Comparison of ENCODE assay signal across 14 cellular contexts in genomic region chr13:33137726-33138125, GRCh38.
A peak's percentile ranks its signal among the peaks of the same experiment; 100 is the strongest.
DNase-seq lines count a peak whose midpoint lies in the region; ATAC-seq and TF ChIP-seq lines count a peak whose summit lies in the region.
"Had no signal": no experiment of that assay in that cellular context is flagged by ENCODE, and none has a peak within 500 bp of the region (broad histone marks: within the 10 kb centered on the region; RNA-seq: fewer than 3 reads in every experiment).

No MANE protein-coding gene starts in this region.

- H3K27me3 Mint-ChIP-seq in brain (no peaks in the 10 kb centered on the region), nephron (ENCODE audit: low read depth) (no peaks in the 10 kb centered on the region)
- H3K27me3 Mint-ChIP-seq in activated T-cell treated with anti-CD3 and anti-CD28 coated beads, Interleukin-2, amount 50 U/mL, for 72 hours (ENCODE audit: low read depth) = peaks cover 7% of the 10 kb centered on the region

- peaks cover 47% of the 10 kb centered on the region for H3K4me1 Mint-ChIP-seq in brain
- H3K4me1 Mint-ChIP-seq in nephron = peaks cover 65% of the 10 kb centered on the region
- H3K4me1 Mint-ChIP-seq in activated T-cell treated with anti-CD3 and anti-CD28 coated beads, Interleukin-2, amount 50 U/mL, for 72 hours (ENCODE audit: low read depth) = peaks cover 1% of the 10 kb centered on the region
- H3K4me1 Mint-ChIP-seq: CD4-positive, alpha-beta memory T cell had no signal

- H3K9me3 ChIP-seq in thyroid gland = no peaks in the 10 kb centered on the region
- H3K9me3 ChIP-seq: A549, BE2C, HAP-1 had no signal

- no peak for DNase-seq in thyroid gland
- DNase-seq in activated T-cell treated with anti-CD3 and anti-CD28 coated beads, Interleukin-2, amount 50 U/mL, for 72 hours = no peak
- DNase-seq in T1000 (lab: John Stamatoyannopoulos, UW) = no peak
- DNase-seq in activated CD8-positive, alpha-beta memory T cell treated with anti-CD3 and anti-CD28 coated beads, Interleukin-2, amount 50 U/mL, for 48 hours = no peak
- DNase-seq: BE2C; CD4-positive, alpha-beta memory T cell; DMS79; HFFc6 had no signal

- H3K36me3 Mint-ChIP-seq in brain (peaks cover 60% of the 10 kb centered on the region), nephron (ENCODE audit: low read depth) (peaks cover 40% of the 10 kb centered on the region)
- H3K36me3 Mint-ChIP-seq in activated T-cell treated with anti-CD3 and anti-CD28 coated beads, Interleukin-2, amount 50 U/mL, for 72 hours (ENCODE audit: insufficient read depth in 2 of 2) = peaks cover under 1 to 1% of the 10 kb centered on the region in 2 donors
- H3K36me3 Mint-ChIP-seq: CD4-positive, alpha-beta memory T cell had no signal

- H3K9me3 Mint-ChIP-seq in brain = peaks cover 2 to 24% (median 15%) of the 10 kb centered on the region in 5 experiments
- peaks cover 2% of the 10 kb centered on the region for H3K9me3 Mint-ChIP-seq in nephron
- H3K9me3 Mint-ChIP-seq in activated T-cell treated with anti-CD3 and anti-CD28 coated beads, Interleukin-2, amount 50 U/mL, for 72 hours = peaks cover 0 to 4% of the 10 kb centered on the region in 2 donors
- H3K9me3 Mint-ChIP-seq: HFFc6 had no signal

- H3K27ac Mint-ChIP-seq in brain (peak overlapping the region in 3 of 5 experiments; percentile 51 to 91 (median 88)), nephron (peak overlapping the region; percentile 85 to 97 (median 89))
- no peak overlapping the region for H3K27ac Mint-ChIP-seq in activated T-cell treated with anti-CD3 and anti-CD28 coated beads, Interleukin-2, amount 50 U/mL, for 72 hours
- H3K27ac Mint-ChIP-seq: CD4-positive, alpha-beta memory T cell; HFFc6 had no signal

- ATAC-seq in activated T-cell treated with anti-CD3 and anti-CD28 coated beads, Interleukin-2, amount 50 U/mL, for 72 hours (replicated peaks in 1 of 2) = no peak
- ATAC-seq: A549, HepG2 had no signal

- peaks cover 0 to 10% of the 10 kb centered on the region in 2 donors for H3K36me3 ChIP-seq in thyroid gland
- H3K36me3 ChIP-seq: BE2C, HAP-1 had no signal

- no peaks in the 10 kb centered on the region for H3K27me3 ChIP-seq in thyroid gland
- H3K27me3 ChIP-seq: BE2C had no signal

- no peak for TF ChIP-seq POLR2A in thyroid gland (IDR thresholded peaks at IDR 0.05)

- WGBS in thyroid gland, 2 donors = 73 to 78% methylated on average over 4 of the region's 4 CpGs

- intact Hi-C loops in thyroid gland (cut with DNase I) = no loop called here

- H3K4me3 Mint-ChIP-seq in brain = peak overlapping the region in 1 of 5 experiments; percentile 54
- H3K4me3 Mint-ChIP-seq in nephron = peak overlapping the region in 1 of 3 experiments; percentile 21
- no peak overlapping the region for H3K4me3 Mint-ChIP-seq in activated T-cell treated with anti-CD3 and anti-CD28 coated beads, Interleukin-2, amount 50 U/mL, for 72 hours
- H3K4me3 Mint-ChIP-seq: CD4-positive, alpha-beta memory T cell; HFFc6 had no signal

- peaks cover 23 to 52% of the 10 kb centered on the region in 2 donors for H3K4me1 ChIP-seq in thyroid gland
- H3K4me1 ChIP-seq: A549, BE2C, HAP-1 had no signal

- H3K27ac ChIP-seq in thyroid gland = peak overlapping the region in 2 of 3 donors; percentile 67 to 68
- H3K27ac ChIP-seq: A549, C4-2B had no signal

- no peak overlapping the region for H3K4me3 ChIP-seq in thyroid gland (replicated peaks in 1 of 3)
- H3K4me3 ChIP-seq: A549, HAP-1 had no signal

- TF ChIP-seq CTCF in brain (conservative IDR thresholded peaks at IDR 0.05) (no peak), nephron (IDR thresholded peaks at IDR 0.05; ENCODE audit: unreplicated experiment in 3 of 3) (no peak), thyroid gland (IDR thresholded peaks at IDR 0.05) (no peak)
